Comparison of ENCODE assay signal across 9 cellular contexts in the genomic region with DNA sequence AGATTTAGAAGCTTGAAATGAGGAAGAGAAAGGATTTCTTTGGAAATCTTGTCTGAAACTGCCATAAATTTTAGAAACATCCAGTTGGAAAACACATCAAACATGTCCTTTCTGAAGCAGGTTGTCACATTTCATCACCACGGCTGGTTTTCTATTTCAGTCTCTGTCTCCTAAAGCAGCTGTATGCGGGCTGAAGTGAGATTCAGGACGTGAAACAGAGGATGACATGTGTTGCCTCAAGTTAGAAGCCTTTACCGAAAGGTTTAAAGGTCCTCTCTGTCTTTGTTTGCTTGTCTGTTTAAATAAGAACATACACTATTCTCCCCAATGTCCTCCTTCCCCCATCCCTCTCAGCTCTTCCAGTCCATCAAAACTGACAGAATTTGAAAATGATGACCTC.
"Had no signal": no experiment of that assay in that cellular context is flagged by ENCODE, and none has a peak within 500 bp of the region (broad histone marks: within the 10 kb centered on the region; RNA-seq: fewer than 3 reads in every experiment).

No MANE protein-coding gene starts in this region.

- ATAC-seq: GM23338, K562 had no signal

- H2AFZ ChIP-seq: GM23338 had no signal

- H3K4me3 ChIP-seq: GM23338, K562 had no signal

- H3K27ac ChIP-seq: HL-60 had no signal

- FAIRE-seq: H1, H54, K562 had no signal

- DNase-seq: H9, HCEC 1CT, IMR-90, KG1 had no signal

- H3K4me2 ChIP-seq: GM23338 had no signal
